In genomic region chr5:109234381-109234780, GRCh38 we compare ENCODE assay signal across 29 cellular contexts.
"Had no signal": no experiment of that assay in that cellular context is flagged by ENCODE, and none has a peak within 500 bp of the region (broad histone marks: within the 10 kb centered on the region; RNA-seq: fewer than 3 reads in every experiment).

No MANE protein-coding gene starts in this region.

- H3K27ac ChIP-seq: neural progenitor cell, neutrophil, ovary, parathyroid adenoma, psoas muscle, right lobe of liver, sigmoid colon, stomach, thoracic aorta, thyroid gland, tibial nerve, upper lobe of left lung, vagina had no signal

- H3K36me3 Mint-ChIP-seq: neural progenitor cell; stimulated activated effector memory CD8-positive, alpha-beta T cell treated with anti-CD3 and anti-CD28 coated beads, Interleukin-12 subunit alpha, Interleukin-12 subunit beta, amount 100 ng/mL, for 72 hours had no signal

- H3K4me1 Mint-ChIP-seq: naive thymus-derived CD4-positive, alpha-beta T cell; nephron; stimulated activated naive B cell treated with anti-CD40 and anti-IgM and Interleukin-4, amounts not matched to agents 10 μg/mL and 1 μg/mL and 100 μg/mL, for 72 hours had no signal

- H3K27me3 ChIP-seq: neural progenitor cell, neutrophil, ovary, right lobe of liver, sigmoid colon, stomach, thyroid gland, tibial nerve, upper lobe of left lung, vagina had no signal

- H3K4me3 Mint-ChIP-seq: naive thymus-derived CD4-positive, alpha-beta T cell; nephron; neural progenitor cell; stimulated activated effector memory CD8-positive, alpha-beta T cell treated with anti-CD3 and anti-CD28 coated beads, Interleukin-12 subunit alpha, Interleukin-12 subunit beta, amount 100 ng/mL, for 72 hours; stimulated activated naive B cell treated with anti-CD40 and anti-IgM and Interleukin-4, amounts not matched to agents 10 μg/mL and 1 μg/mL and 100 μg/mL, for 72 hours; stimulated activated naive CD8-positive, alpha-beta T cell treated with anti-CD3 and anti-CD28 coated beads, Interleukin-15, Interleukin-2, amounts not matched to agents 100 ng/mL and 50 ng/mL, for 24 hours had no signal

- H3K36me3 ChIP-seq: neural progenitor cell, neutrophil, ovary, right lobe of liver, sigmoid colon, stomach, thoracic aorta, thyroid gland, tibial nerve, upper lobe of left lung, vagina had no signal

- H3K9me3 ChIP-seq: neutrophil, ovary, right lobe of liver, thyroid gland, vagina had no signal

- H3K27me3 Mint-ChIP-seq: progenitor cell of endocrine pancreas had no signal

- H3K27ac Mint-ChIP-seq: naive thymus-derived CD4-positive, alpha-beta T cell; nephron; neural progenitor cell; progenitor cell of endocrine pancreas; stimulated activated effector memory CD8-positive, alpha-beta T cell treated with anti-CD3 and anti-CD28 coated beads, Interleukin-12 subunit alpha, Interleukin-12 subunit beta, amount 100 ng/mL, for 72 hours; stimulated activated naive B cell treated with anti-CD40 and anti-IgM and Interleukin-4, amounts not matched to agents 10 μg/mL and 1 μg/mL and 100 μg/mL, for 72 hours; stimulated activated naive CD8-positive, alpha-beta T cell treated with anti-CD3 and anti-CD28 coated beads, Interleukin-15, Interleukin-2, amounts not matched to agents 100 ng/mL and 50 ng/mL, for 24 hours had no signal

- H3K4me1 ChIP-seq: neural progenitor cell, parathyroid adenoma, psoas muscle, right lobe of liver, sigmoid colon, stomach, thyroid gland, tibial nerve, upper lobe of left lung, vagina had no signal

- ATAC-seq: naive thymus-derived CD4-positive, alpha-beta T cell; psoas muscle; right cardiac atrium; right lobe of liver; stimulated activated effector memory CD8-positive, alpha-beta T cell treated with anti-CD3 and anti-CD28 coated beads, Interleukin-12 subunit alpha, Interleukin-12 subunit beta, amount 100 ng/mL, for 72 hours; stimulated activated naive B cell treated with anti-CD40 and anti-IgM and Interleukin-4, amounts not matched to agents 10 μg/mL and 1 μg/mL and 100 μg/mL, for 72 hours had no signal

- DNase-seq: naive thymus-derived CD4-positive, alpha-beta T cell; nucleus accumbens; ovary; posterior cingulate gyrus; psoas muscle; right cardiac atrium; right lobe of liver; sigmoid colon; small intestine; stimulated activated CD4-positive, alpha-beta T cell treated with anti-CD3 and anti-CD28 coated beads, Interleukin-15, amount 100 ng/mL, for 24 hours; stimulated activated CD4-positive, alpha-beta T cell treated with anti-CD3 and anti-CD28 coated beads, Interleukin-2, amount 100 ng/mL, for 24 hours; stimulated activated CD4-positive, alpha-beta T cell treated with anti-CD3 and anti-CD28 coated beads, Interleukin-2, amount 100 ng/mL, for 48 hours; stimulated activated CD4-positive, alpha-beta T cell treated with anti-CD3 and anti-CD28 coated beads, Interleukin-4, amount 100 ng/mL, for 24 hours; stimulated activated naive B cell treated with anti-CD40 and anti-IgM and Interleukin-4, amounts not matched to agents 10 μg/mL and 1 μg/mL and 100 μg/mL, for 72 hours; stimulated activated naive CD4-positive, alpha-beta T cell treated with Interleukin-2 at 50 U/mL for 16 hours; stomach; thyroid gland; trophoblast cell had no signal

- H3K4me3 ChIP-seq: neural progenitor cell, ovary, psoas muscle, right lobe of liver, sigmoid colon, stomach, thoracic aorta, thyroid gland, tibial nerve, upper lobe of left lung, vagina had no signal
